Comparison of ENCODE assay signal across 23 cellular contexts in the genomic region with DNA sequence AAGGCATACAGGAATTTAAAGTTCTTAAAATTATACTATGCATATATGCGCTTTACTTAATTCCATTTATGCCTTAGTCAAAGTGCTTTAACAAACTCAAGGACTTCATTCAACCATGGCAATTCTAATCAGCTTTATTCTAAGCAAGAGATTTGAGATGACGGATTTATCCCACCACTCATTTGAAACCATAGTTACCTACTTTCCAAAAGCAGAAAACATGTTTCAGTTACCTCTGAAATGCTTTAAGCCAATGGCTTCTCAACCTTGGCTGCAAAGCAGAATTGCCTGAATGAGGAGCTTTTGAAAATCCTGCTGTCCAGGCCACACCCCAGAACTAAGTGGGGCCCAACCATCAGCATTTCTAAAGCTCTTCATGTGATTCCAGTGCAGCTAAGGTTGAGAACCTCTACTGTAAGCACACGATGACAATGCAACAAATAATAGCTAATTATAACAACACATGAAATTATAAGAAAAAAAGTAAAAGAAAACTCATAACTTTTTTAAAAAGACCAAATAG. TPM values are rescaled to one million over a fixed set of nuclear protein-coding genes. Genes with fewer than 3 reads are reported as not detected.
DNase-seq lines count a peak whose midpoint lies in the region; ATAC-seq, FAIRE-seq and TF ChIP-seq lines count a peak whose summit lies in the region.
"Had no signal": no experiment of that assay in that cellular context is flagged by ENCODE, and none has a peak within 500 bp of the region (broad histone marks: within the 10 kb centered on the region; RNA-seq: fewer than 3 reads in every experiment).

No MANE protein-coding gene starts in this region.

- TF ChIP-seq CTCF in D721Med (IDR thresholded peaks at IDR 0.05; ENCODE audit: insufficient read depth, missing control alignments): no peak
- TF ChIP-seq CTCF in stomach (IDR thresholded peaks at IDR 0.05): no peak

- intact Hi-C loops in stomach (cut with DNase I; ENCODE audit: low total_unique reads): no loop called here

- H3K27ac ChIP-seq in caudate nucleus (ENCODE audit: low read depth, low read length) (peak overlapping the region; percentile 39), layer of hippocampus (ENCODE audit: low read depth, low read length) (peak overlapping the region; percentile 62), stomach (no peak overlapping the region)
- H3K27ac ChIP-seq: SJSA1 had no signal

- H3K36me3 ChIP-seq in HAP-1 (replicated peaks) (no peaks in the 10 kb centered on the region), stomach (no peaks in the 10 kb centered on the region)
- H3K36me3 ChIP-seq: SJSA1 had no signal

- WGBS in stomach, 5 donors: 90 to 95% (median 93%) methylated on average over 3 of the region's 3 CpGs

- in situ Hi-C loops in HAP-1 (cut with MboI; ENCODE audit: low sequenced_read_pairs): no loop called here

- ATAC-seq in naive thymus-derived CD8-positive, alpha-beta T cell: no peak

- H3K27me3 Mint-ChIP-seq in naive thymus-derived CD8-positive, alpha-beta T cell: peaks cover under 1 to 13% (median 9%) of the 10 kb centered on the region in 5 donors

- no peaks in the 10 kb centered on the region for H3K9me3 Mint-ChIP-seq in naive thymus-derived CD8-positive, alpha-beta T cell

- DNase-seq in D721Med (ENCODE audit: insufficient read length, low spot score): peak; percentile 13
- DNase-seq in HAP-1 (ENCODE audit: low spot score in 2 of 2): peak; percentile 55 to 58
- no peak for DNase-seq in caudate nucleus (lab: John Stamatoyannopoulos, UW)
- no peak for DNase-seq in NCI-H2029 (lab: John Stamatoyannopoulos, UW)
- no peak for DNase-seq in NCI-H524 treated with DMSO at 0.1 percent for 48 hours (lab: John Stamatoyannopoulos, UW)
- no peak for DNase-seq in naive thymus-derived CD8-positive, alpha-beta T cell
- no peak for DNase-seq in stomach
- DNase-seq: DND-41, GOT3, Kasumi-1, NCI-H1417, NCI-H1694 treated with DMSO at 0.1 percent for 48 hours, NCI-H2107, NCI-H2227 treated with DMSO at 0.1 percent for 48 hours, NCI-H510A treated with DMSO at 0.1 percent for 48 hours, NCI-H774 had no signal

- H3K4me3 ChIP-seq in HAP-1 (no peak overlapping the region), stomach (no peak overlapping the region)
- H3K4me3 ChIP-seq: SJSA1 had no signal

- H3K27me3 ChIP-seq in HAP-1 (ENCODE audit: low read depth) (no peaks in the 10 kb centered on the region), layer of hippocampus (ENCODE audit: control insufficient read depth, insufficient read depth, low read length) (no peaks in the 10 kb centered on the region), stomach (no peaks in the 10 kb centered on the region)
- H3K27me3 ChIP-seq: SJSA1 had no signal

- TF ChIP-seq POLR2A in stomach (IDR thresholded peaks at IDR 0.05): no peak

- H3K4me1 ChIP-seq in HAP-1 (peaks cover 22% of the 10 kb centered on the region), stomach (no peaks in the 10 kb centered on the region)
- H3K4me1 ChIP-seq: SJSA1 had no signal

- no peak overlapping the region for H3K4me3 Mint-ChIP-seq in naive thymus-derived CD8-positive, alpha-beta T cell
- H3K4me3 Mint-ChIP-seq: B cell, CD14-positive monocyte had no signal

- H3K27ac Mint-ChIP-seq in naive thymus-derived CD8-positive, alpha-beta T cell: no peak overlapping the region
- H3K27ac Mint-ChIP-seq: B cell, CD14-positive monocyte had no signal

- POLR2A ChIA-PET in naive thymus-derived CD8-positive, alpha-beta T cell (lab: Charles Lee): no interaction called here

- peak; percentile 75 for FAIRE-seq in D721Med (lab: Jason Lieb, UNC)
- FAIRE-seq: A204.1, GM12891, RCC 7860 had no signal

- no peaks in the 10 kb centered on the region for H3K4me1 Mint-ChIP-seq in naive thymus-derived CD8-positive, alpha-beta T cell
- H3K4me1 Mint-ChIP-seq: B cell, CD14-positive monocyte had no signal

- H3K9me3 ChIP-seq in HAP-1 (no peaks in the 10 kb centered on the region), stomach (no peaks in the 10 kb centered on the region)
- H3K9me3 ChIP-seq: SJSA1 had no signal

- TF ChIP-seq EP300 in stomach (IDR thresholded peaks at IDR 0.05): no peak

- H3K36me3 Mint-ChIP-seq in naive thymus-derived CD8-positive, alpha-beta T cell: no peaks in the 10 kb centered on the region
- H3K36me3 Mint-ChIP-seq: CD14-positive monocyte had no signal

RNA-seq across cellular contexts. Expression of gene TTLL7, which starts 44.6 kb away (rescaled TPM):
- total RNA-seq in naive thymus-derived CD8-positive, alpha-beta T cell: not detected
- polyA plus RNA-seq in naive thymus-derived CD8-positive, alpha-beta T cell: under 1 TPM in 1 of 3 donors, not detected in 2; 0.89 TPM
- 10 to 100 TPM in 4 of 5 donors, 1 to 10 TPM in 1; 1.4 to 50.8 (median 25.5) TPM for total RNA-seq in stomach
- 1 to 10 TPM; 4.0 to 4.1 (median 4.1) TPM for polyA plus RNA-seq in stomach
- total RNA-seq: B cell had no signal

Comparison
In these comparisons a context has a peak if more than half of its experiments do, and no peak if none do; other contexts are left out.
1. DNase-seq: peak in D721Med (single experiment) and HAP-1 (2 of 2); none in caudate nucleus (0 of 61), NCI-H2029 (single experiment), NCI-H524 treated with DMSO at 0.1 percent for 48 hours (single experiment), naive thymus-derived CD8-positive, alpha-beta T cell (0 of 10) and stomach (single experiment).
2. H3K27ac ChIP-seq: peak in caudate nucleus (single experiment) and layer of hippocampus (single experiment); none in stomach (0 of 5).